1 cellular context compared by ENCODE assay signal in the genomic region with DNA sequence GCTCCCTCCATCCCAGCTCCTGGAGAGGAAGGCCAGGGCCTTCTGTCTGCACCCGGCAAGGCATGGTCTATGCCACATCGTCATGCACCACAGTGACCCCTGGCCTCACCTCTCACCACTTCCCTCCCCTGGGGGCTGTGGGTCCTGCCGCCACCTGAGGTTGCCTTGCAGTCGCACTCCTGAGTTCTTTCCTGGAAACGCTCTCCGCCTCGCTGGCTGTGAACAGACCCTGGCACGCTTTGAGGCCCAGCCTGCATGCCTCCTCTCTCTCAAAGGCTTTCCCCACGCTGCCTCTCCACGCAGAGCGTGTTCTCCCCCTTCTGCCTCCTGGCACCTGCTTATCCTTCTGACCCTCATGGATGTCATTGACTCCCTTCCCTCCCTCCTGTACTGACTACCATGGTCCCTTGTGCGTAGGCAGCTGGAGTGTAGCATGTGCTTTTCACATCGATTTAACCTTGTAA.
TF ChIP-seq lines count a peak whose summit lies in the region.

No MANE protein-coding gene starts in this region.

TF ChIP-seq in HepG2, 621 proteins besides CTCF, POLR2A, EP300 and RAD21:
- TF ChIP-seq, protein P1, sequence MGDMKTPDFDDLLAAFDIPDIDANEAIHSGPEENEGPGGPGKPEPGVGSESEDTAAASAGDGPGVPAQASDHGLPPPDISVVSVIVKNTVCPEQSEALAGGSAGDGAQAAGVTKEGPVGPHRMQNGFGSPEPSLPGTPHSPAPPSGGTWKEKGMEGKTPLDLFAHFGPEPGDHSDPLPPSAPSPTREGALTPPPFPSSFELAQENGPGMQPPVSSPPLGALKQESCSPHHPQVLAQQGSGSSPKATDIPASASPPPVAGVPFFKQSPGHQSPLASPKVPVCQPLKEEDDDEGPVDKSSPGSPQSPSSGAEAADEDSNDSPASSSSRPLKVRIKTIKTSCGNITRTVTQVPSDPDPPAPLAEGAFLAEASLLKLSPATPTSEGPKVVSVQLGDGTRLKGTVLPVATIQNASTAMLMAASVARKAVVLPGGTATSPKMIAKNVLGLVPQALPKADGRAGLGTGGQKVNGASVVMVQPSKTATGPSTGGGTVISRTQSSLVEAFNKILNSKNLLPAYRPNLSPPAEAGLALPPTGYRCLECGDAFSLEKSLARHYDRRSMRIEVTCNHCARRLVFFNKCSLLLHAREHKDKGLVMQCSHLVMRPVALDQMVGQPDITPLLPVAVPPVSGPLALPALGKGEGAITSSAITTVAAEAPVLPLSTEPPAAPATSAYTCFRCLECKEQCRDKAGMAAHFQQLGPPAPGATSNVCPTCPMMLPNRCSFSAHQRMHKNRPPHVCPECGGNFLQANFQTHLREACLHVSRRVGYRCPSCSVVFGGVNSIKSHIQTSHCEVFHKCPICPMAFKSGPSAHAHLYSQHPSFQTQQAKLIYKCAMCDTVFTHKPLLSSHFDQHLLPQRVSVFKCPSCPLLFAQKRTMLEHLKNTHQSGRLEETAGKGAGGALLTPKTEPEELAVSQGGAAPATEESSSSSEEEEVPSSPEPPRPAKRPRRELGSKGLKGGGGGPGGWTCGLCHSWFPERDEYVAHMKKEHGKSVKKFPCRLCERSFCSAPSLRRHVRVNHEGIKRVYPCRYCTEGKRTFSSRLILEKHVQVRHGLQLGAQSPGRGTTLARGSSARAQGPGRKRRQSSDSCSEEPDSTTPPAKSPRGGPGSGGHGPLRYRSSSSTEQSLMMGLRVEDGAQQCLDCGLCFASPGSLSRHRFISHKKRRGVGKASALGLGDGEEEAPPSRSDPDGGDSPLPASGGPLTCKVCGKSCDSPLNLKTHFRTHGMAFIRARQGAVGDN (CRISPR knock-in tag; IDR thresholded peaks at IDR 0.05) = peak; percentile 46
- TF ChIP-seq, protein P2, sequence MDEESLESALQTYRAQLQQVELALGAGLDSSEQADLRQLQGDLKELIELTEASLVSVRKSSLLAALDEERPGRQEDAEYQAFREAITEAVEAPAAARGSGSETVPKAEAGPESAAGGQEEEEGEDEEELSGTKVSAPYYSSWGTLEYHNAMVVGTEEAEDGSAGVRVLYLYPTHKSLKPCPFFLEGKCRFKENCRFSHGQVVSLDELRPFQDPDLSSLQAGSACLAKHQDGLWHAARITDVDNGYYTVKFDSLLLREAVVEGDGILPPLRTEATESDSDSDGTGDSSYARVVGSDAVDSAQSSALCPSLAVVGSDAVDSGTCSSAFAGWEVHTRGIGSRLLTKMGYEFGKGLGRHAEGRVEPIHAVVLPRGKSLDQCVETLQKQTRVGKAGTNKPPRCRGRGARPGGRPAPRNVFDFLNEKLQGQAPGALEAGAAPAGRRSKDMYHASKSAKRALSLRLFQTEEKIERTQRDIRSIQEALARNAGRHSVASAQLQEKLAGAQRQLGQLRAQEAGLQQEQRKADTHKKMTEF (CRISPR knock-in tag; IDR thresholded peaks at IDR 0.05) = no peak
- TF ChIP-seq ZBTB38 (CRISPR knock-in tag; IDR thresholded peaks at IDR 0.05) = peak; percentile 56; the same call in 1 of the 2 replicates
- peak; percentile 37 for TF ChIP-seq AGO2 (optimal IDR thresholded peaks at IDR 0.05; ENCODE audit: low read depth, low read length)
